In the genomic region with DNA sequence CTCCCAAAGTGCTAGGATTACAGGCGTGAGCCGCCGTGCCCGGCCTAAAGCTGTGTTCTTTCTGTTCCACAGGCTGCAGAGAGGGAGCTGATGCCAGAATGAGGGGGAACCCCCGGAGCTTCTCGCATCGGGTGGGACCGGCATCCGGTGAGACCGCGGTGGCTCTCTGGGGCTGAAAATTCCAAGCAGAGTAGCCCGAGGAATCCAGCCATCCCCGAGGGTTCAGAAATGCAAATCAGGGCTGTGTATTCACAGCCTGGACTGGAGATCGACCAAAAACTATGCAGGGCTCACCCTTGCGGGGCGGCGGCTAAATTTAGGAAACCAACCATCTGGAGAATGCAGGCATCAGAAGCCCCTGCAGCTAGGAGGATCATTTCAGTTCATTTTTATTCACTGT, we compare ENCODE assay signal across 10 cellular contexts.
DNase-seq lines count a peak whose midpoint lies in the region; ATAC-seq and TF ChIP-seq lines count a peak whose summit lies in the region.
"Had no signal": no experiment of that assay in that cellular context is flagged by ENCODE, and none has a peak within 500 bp of the region (broad histone marks: within the 10 kb centered on the region; RNA-seq: fewer than 3 reads in every experiment).

No MANE protein-coding gene starts in this region.

- peaks cover 17 to 23% of the 10 kb centered on the region in 2 donors for H3K4me1 ChIP-seq in ascending aorta
- H3K4me1 ChIP-seq in heart left ventricle = peaks cover 0 to 40% (median 22%) of the 10 kb centered on the region in 12 donors

- H3K27ac ChIP-seq in ascending aorta = peak overlapping the region; percentile 92 to 97
- peak overlapping the region; percentile 54 to 94 (median 82) for H3K27ac ChIP-seq in heart left ventricle

- intact Hi-C loops in ascending aorta (cut with DNase I) = loop anchor here (2.0 kb wide), 2 partner anchors 57 to 129 kb away; no protein-coding TSS in a partner anchor
- intact Hi-C loops in heart left ventricle (cut with DNase I) = loop anchor here in 2 of 10 donors (1.0 to 2.0 kb wide), 2 partner anchors 108 to 127 kb away; partner anchors contain the start of gene GADD45B (in 1 of the 2)
- intact Hi-C loops in sciatic nerve (cut with DNase I) = no loop called here

- ATAC-seq in heart left ventricle (peak; percentile 19 to 44 (median 44)), sciatic nerve (peak; percentile 58), HG03135 (IDR thresholded peaks at IDR 0.05; ENCODE audit: unreplicated experiment) (no peak)

- DNase-seq in EH (ENCODE audit: low read depth) (peak; percentile 93), ascending aorta (ENCODE audit: low spot score in 2 of 2) (peak in 1 of 2 donors; percentile 85), heart left ventricle (peak in 4 of 5 donors; percentile 55 to 81 (median 76)), sciatic nerve (ENCODE audit: low spot score) (peak; percentile 77), GM13976 (ENCODE audit: low spot score) (no peak), KBM-7 (no peak), NCI-H526 (lab: John Stamatoyannopoulos, UW) (no peak)
- DNase-seq: NCI-H146, retina had no signal

- H3K36me3 ChIP-seq in ascending aorta = no peaks in the 10 kb centered on the region
- H3K36me3 ChIP-seq in heart left ventricle = no peaks in the 10 kb centered on the region

- in situ Hi-C loops in GM13976 (cut with MboI; ENCODE audit: low sequenced_read_pairs, unreplicated experiment) = loop anchor here (25.0 kb wide), 1 partner anchor 441 kb away; the partner anchor contains the start of genes AP3D1 and DOT1L
- in situ Hi-C loops in KBM-7 (cut with MboI; ENCODE audit: low pct_unique_long_range_greater_than_20kb, low sequenced_read_pairs) = no loop called here

- TF ChIP-seq POLR2A in heart left ventricle (IDR thresholded peaks at IDR 0.05) = no peak

- peak overlapping the region; percentile 38 to 55 for H3K4me3 ChIP-seq in ascending aorta
- peak overlapping the region in 9 of 12 donors; percentile 7 to 42 (median 19) for H3K4me3 ChIP-seq in heart left ventricle

- 12 to 21% (median 16%) methylated on average over 8 to 17 of the region's 17 CpGs for WGBS in heart left ventricle, 4 donors

- TF ChIP-seq CTCF in ascending aorta (IDR thresholded peaks at IDR 0.05) = no peak
- no peak for TF ChIP-seq CTCF in heart left ventricle (IDR thresholded peaks at IDR 0.05)
- TF ChIP-seq CTCF in GM13976 (IDR thresholded peaks at IDR 0.05; ENCODE audit: borderline replicate concordance, control extremely low read depth, extremely low read depth, insufficient read depth, missing control alignments) = no peak

- H3K27me3 ChIP-seq in ascending aorta (no peaks in the 10 kb centered on the region), heart left ventricle (no peaks in the 10 kb centered on the region)

- H3K9me3 ChIP-seq in ascending aorta (no peaks in the 10 kb centered on the region), heart left ventricle (peaks cover 0 to 6% (median 0%) of the 10 kb centered on the region in 12 donors)

Comparison
In these comparisons a context has a peak if more than half of its experiments do, and no peak if none do; other contexts are left out.
1. DNase-seq: peak in EH (single experiment), heart left ventricle (4 of 5) and sciatic nerve (single experiment); none in GM13976 (single experiment), KBM-7 (single experiment) and NCI-H526 (0 of 2).